ENCODE assay signal across 19 cellular contexts in genomic region chr6:53264337-53264736, GRCh38.
DNase-seq lines count a peak whose midpoint lies in the region; ATAC-seq, FAIRE-seq and TF ChIP-seq lines count a peak whose summit lies in the region.
"Had no signal": no experiment of that assay in that cellular context is flagged by ENCODE, and none has a peak within 500 bp of the region (broad histone marks: within the 10 kb centered on the region; RNA-seq: fewer than 3 reads in every experiment).

No MANE protein-coding gene starts in this region.

- H3K9me3 ChIP-seq in astrocyte (ENCODE audit: insufficient read depth, low read depth, low read length), result no peaks in the 10 kb centered on the region
- H3K9me3 ChIP-seq in thyroid gland, result no peaks in the 10 kb centered on the region
- no peaks in the 10 kb centered on the region for H3K9me3 ChIP-seq in Karpas-422 (ENCODE audit: low read length)

- intact Hi-C loops in thyroid gland (cut with DNase I), result no loop called here

- peak overlapping the region; percentile 65 for H3K27ac Mint-ChIP-seq in activated naive CD4-positive, alpha-beta T cell treated with anti-CD3 and anti-CD28 coated beads, Interleukin-2, amount 50 U/mL, for 24 hours
- no peak overlapping the region for H3K27ac Mint-ChIP-seq in astrocyte (ENCODE audit: unreplicated experiment)
- peak overlapping the region; percentile 64 for H3K27ac Mint-ChIP-seq in memory B cell
- H3K27ac Mint-ChIP-seq: activated CD4-positive, alpha-beta memory T cell treated with anti-CD3 and anti-CD28 coated beads for 36 hours; GM23338 had no signal

- TF ChIP-seq POLR2A in thyroid gland (IDR thresholded peaks at IDR 0.05), result no peak

- H3K4me2 ChIP-seq in astrocyte (ENCODE audit: low read length) (no peak overlapping the region), Karpas-422 (ENCODE audit: low read depth, low read length, poor library complexity, severe bottlenecking) (no peak overlapping the region)
- H3K4me2 ChIP-seq: GM23338 had no signal

- no peak for FAIRE-seq in astrocyte (lab: Jason Lieb, UNC)
- FAIRE-seq: colon had no signal

- H3K9ac ChIP-seq in astrocyte (ENCODE audit: low read length) (no peak overlapping the region), Karpas-422 (ENCODE audit: low read length) (no peak overlapping the region)

- H3K27me3 ChIP-seq in astrocyte (ENCODE audit: insufficient read depth, low read length), result no peaks in the 10 kb centered on the region
- no peaks in the 10 kb centered on the region for H3K27me3 ChIP-seq in thyroid gland
- no peaks in the 10 kb centered on the region for H3K27me3 ChIP-seq in Karpas-422 (ENCODE audit: low read length)

- ATAC-seq in memory B cell (ENCODE audit: low read depth) (no peak), HG03097 (IDR thresholded peaks at IDR 0.05; ENCODE audit: low FRiP score, unreplicated experiment) (no peak)
- ATAC-seq: GM23338, Panc1 had no signal

- TF ChIP-seq CTCF in astrocyte (IDR thresholded peaks at IDR 0.05; ENCODE audit: insufficient read depth, low read depth, low read length) (no peak), thyroid gland (IDR thresholded peaks at IDR 0.05) (no peak)

- H3K79me2 ChIP-seq in astrocyte (ENCODE audit: insufficient read depth, low read length) (no peaks in the 10 kb centered on the region), Karpas-422 (ENCODE audit: low read length) (no peaks in the 10 kb centered on the region)

- peaks cover 37% of the 10 kb centered on the region for H3K36me3 Mint-ChIP-seq in activated naive CD4-positive, alpha-beta T cell treated with anti-CD3 and anti-CD28 coated beads, Interleukin-2, amount 50 U/mL, for 24 hours
- H3K36me3 Mint-ChIP-seq in astrocyte (ENCODE audit: low read depth, unreplicated experiment) (peaks cover 16% of the 10 kb centered on the region), memory B cell (peaks cover 52% of the 10 kb centered on the region)

- H3K4me1 ChIP-seq in astrocyte (ENCODE audit: insufficient read depth, low read length), result no peaks in the 10 kb centered on the region
- peaks cover 16 to 20% of the 10 kb centered on the region in 2 donors for H3K4me1 ChIP-seq in thyroid gland
- H3K4me1 ChIP-seq in Karpas-422 (ENCODE audit: low read length), result peaks cover 15% of the 10 kb centered on the region

- H3K4me1 Mint-ChIP-seq in activated naive CD4-positive, alpha-beta T cell treated with anti-CD3 and anti-CD28 coated beads, Interleukin-2, amount 50 U/mL, for 24 hours, result no peaks in the 10 kb centered on the region
- H3K4me1 Mint-ChIP-seq in astrocyte (ENCODE audit: low read depth, unreplicated experiment), result peaks cover 6% of the 10 kb centered on the region
- H3K4me1 Mint-ChIP-seq in memory B cell, result peaks cover 35% of the 10 kb centered on the region
- H3K4me1 Mint-ChIP-seq: GM23338 had no signal

- H4K20me1 ChIP-seq in astrocyte (ENCODE audit: insufficient read depth, low read length) (peaks cover 12% of the 10 kb centered on the region), Karpas-422 (ENCODE audit: insufficient read depth, low read depth, low read length) (no peaks in the 10 kb centered on the region)

- 43 to 56% methylated on average over 3 of the region's 3 CpGs for WGBS in thyroid gland, 2 donors

- no peaks in the 10 kb centered on the region for H3K9me2 ChIP-seq in Karpas-422 (replicated peaks; ENCODE audit: insufficient read depth, low read length)

- no peak overlapping the region for H3K4me3 Mint-ChIP-seq in activated naive CD4-positive, alpha-beta T cell treated with anti-CD3 and anti-CD28 coated beads, Interleukin-2, amount 50 U/mL, for 24 hours
- H3K4me3 Mint-ChIP-seq in astrocyte (ENCODE audit: unreplicated experiment) (no peak overlapping the region), memory B cell (no peak overlapping the region)
- H3K4me3 Mint-ChIP-seq: activated CD4-positive, alpha-beta memory T cell treated with anti-CD3 and anti-CD28 coated beads for 36 hours; GM23338 had no signal

- DNase-seq in activated naive CD4-positive, alpha-beta T cell treated with anti-CD3 and anti-CD28 coated beads, Interleukin-2, amount 50 U/mL, for 16 hours, result no peak
- DNase-seq in astrocyte (ENCODE audit: low read depth) (no peak), memory B cell (ENCODE audit: low spot score in 2 of 2) (no peak), thyroid gland (peak in 1 of 2 donors; percentile 7), Karpas-422 (no peak), DMS153 treated with DMSO at 0.1 percent for 48 hours (lab: John Stamatoyannopoulos, UW; ENCODE audit: unreplicated experiment) (no peak)
- DNase-seq: ACHN; activated CD4-positive, alpha-beta memory T cell treated with anti-CD3 and anti-CD28 coated beads for 36 hours; NCI-H1092 treated with DMSO at 0.1 percent for 48 hours; NCI-H2081; NK-92 treated with Interleukin-12 subunit alpha and Interleukin-12 subunit beta, amount 100 ng/mL, for 24 hours; occipital lobe; retina; stimulated activated CD4-positive, alpha-beta T cell treated with anti-CD3 and anti-CD28 coated beads, Interleukin-12 subunit alpha, Interleukin-12 subunit beta, amount 100 ng/mL, for 4 hours had no signal

- H3K36me3 ChIP-seq in astrocyte (ENCODE audit: insufficient read depth, low read length), result peaks cover 45% of the 10 kb centered on the region
- peaks cover 23 to 33% of the 10 kb centered on the region in 2 donors for H3K36me3 ChIP-seq in thyroid gland
- H3K36me3 ChIP-seq in Karpas-422 (ENCODE audit: insufficient read depth, low read length), result peaks cover 45% of the 10 kb centered on the region

- no peaks in the 10 kb centered on the region for H3K27me3 Mint-ChIP-seq in activated naive CD4-positive, alpha-beta T cell treated with anti-CD3 and anti-CD28 coated beads, Interleukin-2, amount 50 U/mL, for 24 hours
- H3K27me3 Mint-ChIP-seq in astrocyte (ENCODE audit: low read depth, unreplicated experiment) (no peaks in the 10 kb centered on the region), memory B cell (no peaks in the 10 kb centered on the region)
- H3K27me3 Mint-ChIP-seq: activated CD4-positive, alpha-beta memory T cell treated with anti-CD3 and anti-CD28 coated beads for 36 hours had no signal

- H2AFZ ChIP-seq in astrocyte (ENCODE audit: low read depth, low read length), result no peak overlapping the region
- H2AFZ ChIP-seq in Karpas-422 (ENCODE audit: low read length), result no peak overlapping the region
- H2AFZ ChIP-seq: GM23338 had no signal

- H3K27ac ChIP-seq in astrocyte (ENCODE audit: low read depth, low read length) (peak overlapping the region; percentile 21), thyroid gland (peak overlapping the region; percentile 44 to 65 (median 60)), Karpas-422 (ENCODE audit: low read length) (no peak overlapping the region)

- H3K9me3 Mint-ChIP-seq in activated naive CD4-positive, alpha-beta T cell treated with anti-CD3 and anti-CD28 coated beads, Interleukin-2, amount 50 U/mL, for 24 hours, result no peaks in the 10 kb centered on the region
- H3K9me3 Mint-ChIP-seq in astrocyte (ENCODE audit: unreplicated experiment) (no peaks in the 10 kb centered on the region), memory B cell (peaks cover 3% of the 10 kb centered on the region)
- H3K9me3 Mint-ChIP-seq: activated CD4-positive, alpha-beta memory T cell treated with anti-CD3 and anti-CD28 coated beads for 36 hours; GM23338 had no signal

- no peak overlapping the region for H3K4me3 ChIP-seq in astrocyte (ENCODE audit: insufficient read depth, low read depth, low read length)
- H3K4me3 ChIP-seq in thyroid gland (replicated peaks in 1 of 3), result no peak overlapping the region
- H3K4me3 ChIP-seq in Karpas-422 (ENCODE audit: low read length), result no peak overlapping the region
- H3K4me3 ChIP-seq: GM23338 had no signal
